In the genomic region with DNA sequence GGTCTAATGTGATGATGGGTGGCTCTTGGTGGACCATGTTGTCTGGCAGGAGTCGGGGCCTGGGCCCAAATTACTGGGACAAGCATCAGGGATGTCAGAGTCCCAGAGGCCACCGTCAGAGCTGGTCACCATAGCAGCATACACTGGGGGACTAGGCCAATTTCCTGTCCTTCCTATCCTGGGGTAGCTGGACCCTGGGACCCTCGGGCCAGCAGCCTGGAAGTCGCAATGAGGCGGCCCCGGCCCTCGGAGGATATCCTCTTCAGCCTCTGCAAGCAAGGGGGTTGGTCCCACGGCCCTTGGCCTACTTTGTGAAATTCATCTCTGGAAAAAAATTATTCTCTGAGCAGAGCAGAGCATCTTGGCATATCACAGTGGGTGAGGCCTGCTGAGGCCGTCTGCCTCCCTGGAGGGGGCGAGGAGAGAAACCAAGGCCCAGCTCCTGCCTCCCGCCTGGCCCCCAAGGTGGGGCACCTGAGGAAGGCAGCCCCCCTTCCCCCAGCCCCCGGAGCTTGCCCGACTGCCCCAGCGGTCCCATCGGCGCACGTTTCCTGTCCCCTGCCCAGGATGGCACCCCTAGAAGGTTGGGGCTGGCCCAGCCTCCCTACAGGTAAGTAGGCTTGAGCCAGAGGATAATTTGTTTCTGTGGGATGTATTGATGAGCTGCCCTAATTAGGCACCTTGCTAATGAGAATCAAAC, we compare ENCODE assay signal across 28 cellular contexts. TPM values are rescaled to one million over a fixed set of nuclear protein-coding genes. Genes with fewer than 3 reads are reported as not detected.
DNase-seq lines count a peak whose midpoint lies in the region; ATAC-seq and TF ChIP-seq lines count a peak whose summit lies in the region.
"Had no signal": no experiment of that assay in that cellular context is flagged by ENCODE, and none has a peak within 500 bp of the region (broad histone marks: within the 10 kb centered on the region; RNA-seq: fewer than 3 reads in every experiment).

No MANE protein-coding gene starts in this region.

- H3K4me1 Mint-ChIP-seq in effector memory CD8-positive, alpha-beta T cell (ENCODE audit: low read depth in 2 of 2) = peaks cover 28 to 29% of the 10 kb centered on the region in 2 donors

- H3K4me1 ChIP-seq in RWPE2 (ENCODE audit: insufficient read depth, poor library complexity, severe bottlenecking) (peaks cover 21% of the 10 kb centered on the region), sigmoid colon (no peaks in the 10 kb centered on the region), adrenal gland (replicated peaks in 1 of 2) (no peaks in the 10 kb centered on the region)
- H3K4me1 ChIP-seq: transverse colon had no signal

- H3K27ac ChIP-seq in RWPE2 (ENCODE audit: poor library complexity, severe bottlenecking) (peak overlapping the region; percentile 55), sigmoid colon (no peak overlapping the region), adrenal gland (no peak overlapping the region)
- H3K27ac ChIP-seq: transverse colon had no signal

- peak; percentile 60 for DNase-seq in activated effector memory CD4-positive, alpha-beta T cell treated with anti-CD3 and anti-CD28 coated beads, Interleukin-2, amount 50 U/mL, for 16 hours
- no peak for DNase-seq in activated effector memory CD4-positive, alpha-beta T cell treated with Interleukin-2 at 50 U/mL for 16 hours
- DNase-seq in RWPE2 (ENCODE audit: low spot score) (peak; percentile 47), sigmoid colon (peak; percentile 59), adrenal gland (no peak), cerebellar nuclear complex (lab: John Stamatoyannopoulos, UW) (no peak)
- DNase-seq in effector memory CD8-positive, alpha-beta T cell = no peak
- no peak for DNase-seq in activated T-cell treated with anti-CD3 and anti-CD28 coated beads, Interleukin-2, amount 50 U/mL, for 1 hour
- DNase-seq: ACHN; activated B cell treated with CpG ODN at 0.5 μM for 24 hours; activated T-cell treated with anti-CD3 and anti-CD28 coated beads, Interleukin-2, amount 50 U/mL, for 4 hours; amniotic stem cell; Calu3; DND-41; islet precursor cell; left ventricle myocardium superior; naive B cell; NCI-H187; NCI-H2171; NCI-H524; PC-3; Right ventricle myocardium superior; transverse colon had no signal

- peak overlapping the region; percentile 45 to 79 for H3K27ac Mint-ChIP-seq in effector memory CD8-positive, alpha-beta T cell
- H3K27ac Mint-ChIP-seq: mesothelial cell of epicardium had no signal

- no peaks in the 10 kb centered on the region for H3K36me3 Mint-ChIP-seq in effector memory CD8-positive, alpha-beta T cell (ENCODE audit: insufficient read depth)
- H3K36me3 Mint-ChIP-seq: mesothelial cell of epicardium had no signal

- H3K27me3 ChIP-seq in RWPE2 (ENCODE audit: insufficient read depth, poor library complexity, severe bottlenecking) = no peaks in the 10 kb centered on the region
- peaks cover 0 to 3% (median 0%) of the 10 kb centered on the region in 3 donors for H3K27me3 ChIP-seq in sigmoid colon
- no peaks in the 10 kb centered on the region for H3K27me3 ChIP-seq in adrenal gland
- H3K27me3 ChIP-seq: transverse colon had no signal

- no peak for TF ChIP-seq EP300 in sigmoid colon (IDR thresholded peaks at IDR 0.05)

- H3K4me3 ChIP-seq in RWPE2 (ENCODE audit: severe bottlenecking) (no peak overlapping the region), sigmoid colon (no peak overlapping the region), adrenal gland (no peak overlapping the region)
- H3K4me3 ChIP-seq: skin epidermis, transverse colon had no signal

- H3K9me3 ChIP-seq in RWPE2 (ENCODE audit: severe bottlenecking) (peaks cover 1% of the 10 kb centered on the region), sigmoid colon (peaks cover 0 to 3% (median 0%) of the 10 kb centered on the region in 4 donors), adrenal gland (replicated peaks in 1 of 3) (no peaks in the 10 kb centered on the region)
- H3K9me3 ChIP-seq: transverse colon had no signal

- H3K36me3 ChIP-seq in RWPE2 (ENCODE audit: low read depth) (no peaks in the 10 kb centered on the region), sigmoid colon (no peaks in the 10 kb centered on the region), adrenal gland (replicated peaks in 1 of 2) (no peaks in the 10 kb centered on the region)
- H3K36me3 ChIP-seq: transverse colon had no signal

- H3K4me3 Mint-ChIP-seq in effector memory CD8-positive, alpha-beta T cell = peak overlapping the region; percentile 2 to 43
- H3K4me3 Mint-ChIP-seq: activated B cell treated with CpG ODN at 0.5 μM for 24 hours; activated T-cell treated with anti-CD3 and anti-CD28 coated beads, Interleukin-2, amount 50 U/mL, for 4 hours; mesothelial cell of epicardium had no signal

- H3K9me3 Mint-ChIP-seq in effector memory CD8-positive, alpha-beta T cell = peaks cover 15 to 20% of the 10 kb centered on the region in 2 donors
- H3K9me3 Mint-ChIP-seq: mesothelial cell of epicardium had no signal

- intact Hi-C loops in sigmoid colon (cut with DNase I) (no loop called here), adrenal gland (cut with DNase I) (no loop called here)

- 89 to 90% methylated on average over 17 of the region's 17 CpGs for WGBS in sigmoid colon, 2 donors
- 69 to 88% (median 78%) methylated on average over 4 to 17 of the region's 17 CpGs for WGBS in adrenal gland, 4 donors

- TF ChIP-seq POLR2A in sigmoid colon (IDR thresholded peaks at IDR 0.05) (no peak), adrenal gland (IDR thresholded peaks at IDR 0.05) (no peak)

- no peaks in the 10 kb centered on the region for H3K27me3 Mint-ChIP-seq in effector memory CD8-positive, alpha-beta T cell
- H3K27me3 Mint-ChIP-seq: activated B cell treated with CpG ODN at 0.5 μM for 24 hours, naive B cell had no signal

- no peak for ATAC-seq in RWPE2 (ENCODE audit: low read depth)
- ATAC-seq in effector memory CD8-positive, alpha-beta T cell (replicated peaks) = no peak
- ATAC-seq: activated T-cell treated with anti-CD3 and anti-CD28 coated beads, Interleukin-2, amount 50 U/mL, for 4 hours; left ventricle myocardium superior; PC-3 had no signal

- TF ChIP-seq CTCF in RWPE2 (IDR thresholded peaks at IDR 0.05; ENCODE audit: poor library complexity, severe bottlenecking) = no peak
- TF ChIP-seq CTCF in sigmoid colon (IDR thresholded peaks at IDR 0.05) = no peak
- TF ChIP-seq CTCF in adrenal gland (IDR thresholded peaks at IDR 0.05) = no peak

RNA-seq across cellular contexts. Expression of a gene that starts 21.4 kb away (rescaled TPM):
- total RNA-seq in sigmoid colon = under 1 TPM; 0.16 to 0.81 (median 0.46) TPM
- under 1 TPM in 1 of 3 donors, not detected in 2; 0.12 TPM for polyA plus RNA-seq in sigmoid colon
- under 1 TPM in 4 of 8 donors, not detected in 4; under 0.01 to 0.17 (median 0.09) TPM for total RNA-seq in adrenal gland
- polyA plus RNA-seq in adrenal gland = under 1 TPM; under 0.01 to 0.03 (median 0.02) TPM
- total RNA-seq: activated B cell treated with CpG ODN at 0.5 μM for 24 hours; activated T-cell treated with anti-CD3 and anti-CD28 coated beads, Interleukin-2, amount 50 U/mL, for 4 hours; Calu3; glomerular endothelial cell; left ventricle myocardium superior; osteocyte; PC-3; Right ventricle myocardium superior had no signal
- polyA plus RNA-seq: BJ had no signal

Comparison
In these comparisons a context has a peak if more than half of its experiments do, and no peak if none do; other contexts are left out.
1. DNase-seq: peak in activated effector memory CD4-positive, alpha-beta T cell treated with anti-CD3 and anti-CD28 coated beads, Interleukin-2, amount 50 U/mL, for 16 hours (single experiment), RWPE2 (single experiment) and sigmoid colon (single experiment); none in activated effector memory CD4-positive, alpha-beta T cell treated with Interleukin-2 at 50 U/mL for 16 hours (single experiment), effector memory CD8-positive, alpha-beta T cell (0 of 3), adrenal gland (0 of 7), cerebellar nuclear complex (0 of 2) and activated T-cell treated with anti-CD3 and anti-CD28 coated beads, Interleukin-2, amount 50 U/mL, for 1 hour (single experiment).